25 cellular contexts compared by ENCODE assay signal in the genomic region with DNA sequence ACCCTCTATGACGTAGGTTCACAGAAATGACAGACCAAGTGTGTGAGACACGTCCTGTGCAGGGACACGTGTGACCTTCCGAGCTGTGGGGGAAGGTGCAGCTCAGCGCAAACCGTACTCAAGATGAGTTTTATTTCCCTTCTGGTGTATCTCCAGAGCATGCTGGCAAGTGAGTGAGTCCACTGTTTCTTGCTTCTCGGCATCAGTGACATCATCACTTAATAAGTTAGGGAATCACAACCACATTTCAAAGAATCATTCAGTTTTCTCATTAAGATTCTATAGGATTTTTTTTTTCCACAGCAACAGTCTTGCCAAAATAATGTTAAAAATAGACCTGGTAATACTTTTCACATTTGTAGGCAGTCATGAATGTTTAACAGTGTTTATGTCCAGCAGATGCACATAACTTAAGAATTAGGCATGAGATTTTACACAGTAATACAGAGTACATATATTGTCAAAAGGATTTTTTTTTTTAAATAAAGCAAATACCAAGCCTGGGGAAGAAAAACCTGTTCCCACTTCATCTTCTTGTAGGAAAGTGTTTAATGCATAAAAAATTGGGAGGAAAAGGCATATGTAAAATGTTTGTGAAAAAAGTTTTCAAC.
DNase-seq lines count a peak whose midpoint lies in the region; ATAC-seq, FAIRE-seq and TF ChIP-seq lines count a peak whose summit lies in the region.
"Had no signal": no experiment of that assay in that cellular context is flagged by ENCODE, and none has a peak within 500 bp of the region (broad histone marks: within the 10 kb centered on the region; RNA-seq: fewer than 3 reads in every experiment).

No MANE protein-coding gene starts in this region.

- no peak overlapping the region for H3K4me3 Mint-ChIP-seq in H9

- no peaks in the 10 kb centered on the region; the same call in 1 of the 2 replicates for H3K4me1 ChIP-seq in H9 (ENCODE audit: insufficient read depth, low read length)
- H3K4me1 ChIP-seq: A549, HAP-1 had no signal

- no peak overlapping the region for H2AFZ ChIP-seq in H9 (ENCODE audit: low read length)

- no peak for ATAC-seq in GM21717 (IDR thresholded peaks at IDR 0.05; ENCODE audit: unreplicated experiment)
- ATAC-seq: A549 had no signal

- H3K23ac ChIP-seq in H9 (ENCODE audit: insufficient read length, low read depth, low read length): no peak overlapping the region

- H2BK12ac ChIP-seq in H9 (ENCODE audit: insufficient read length, low read depth, low read length): no peak overlapping the region

- H2BK15ac ChIP-seq in H9 (ENCODE audit: low read depth, low read length): no peak overlapping the region

- H3K27me3 Mint-ChIP-seq in H9 (ENCODE audit: low read depth): no peaks in the 10 kb centered on the region

- H3K36me3 ChIP-seq in bronchial epithelial cell (ENCODE audit: control insufficient read depth, insufficient read depth, low read length): no peaks in the 10 kb centered on the region
- H3K36me3 ChIP-seq: HAP-1, pancreas, suprapubic skin had no signal

- H2AK5ac ChIP-seq in H9 (ENCODE audit: insufficient read length, low read length): no peak overlapping the region

- H2BK5ac ChIP-seq in H9 (ENCODE audit: insufficient read length, low read length): no peak overlapping the region

- H3T11ph ChIP-seq in H9 (ENCODE audit: low read length): no peak overlapping the region

- H2BK20ac ChIP-seq in H9 (ENCODE audit: low read depth, low read length, poor library complexity, severe bottlenecking): no peak overlapping the region

- H3K27ac ChIP-seq in AG04450 (ENCODE audit: low read depth, low read length) (peak overlapping the region; percentile 13), H9 (ENCODE audit: insufficient read length, low read depth, low read length) (no peak overlapping the region)
- H3K27ac ChIP-seq: A549, coronary artery, pancreas, suprapubic skin had no signal

- no peak overlapping the region for H2BK120ac ChIP-seq in H9 (ENCODE audit: low read depth, low read length, poor library complexity, severe bottlenecking)

- no peaks in the 10 kb centered on the region for H3K79me2 ChIP-seq in H9 (ENCODE audit: insufficient read depth, low read length)

- peaks cover 0 to 2% (median 0%) of the 10 kb centered on the region in 3 experiments; a peak in 1 of 7 replicates for H3K36me3 Mint-ChIP-seq in H9 (ENCODE audit: insufficient read depth in 1 of 3, low read depth in 3 of 3)

- CTCF ChIA-PET in AG04450 (lab: Charles Lee): interaction anchor here (1.2 kb wide), 1 partner anchor 330 kb away, joined by 3 read pairs; no protein-coding TSS in a partner anchor

- WGBS in H9 (ENCODE audit: extremely low coverage, insufficient read length, low lambda C conversion rate): no CpG with 5 or more reads among the region's 7 CpGs

- no peaks in the 10 kb centered on the region for H3K23me2 ChIP-seq in H9 (ENCODE audit: insufficient read length, low read depth, low read length, poor library complexity, severe bottlenecking)

- H3K27me3 ChIP-seq in AG04450 (ENCODE audit: control insufficient read depth, insufficient read depth, low read length) (peaks cover 12% of the 10 kb centered on the region), H9 (ENCODE audit: insufficient read depth, low read length) (no peaks in the 10 kb centered on the region), bronchial epithelial cell (ENCODE audit: control insufficient read depth, insufficient read depth, low read length) (no peaks in the 10 kb centered on the region)
- H3K27me3 ChIP-seq: pancreas, suprapubic skin had no signal

- peak overlapping the region; percentile 28 for H4K8ac ChIP-seq in H9 (replicated peaks; ENCODE audit: insufficient read length, low read depth, low read length)

- H3K18ac ChIP-seq in H9 (ENCODE audit: insufficient read length, low read depth, low read length): no peak overlapping the region

- no peak overlapping the region for H3K4me2 ChIP-seq in H9 (ENCODE audit: insufficient read depth, insufficient read length, low read length)
- H3K4me2 ChIP-seq: A549 had no signal

- no peaks in the 10 kb centered on the region for H4K20me1 ChIP-seq in H9 (ENCODE audit: control insufficient read depth, insufficient read depth, insufficient read length)

- no peak overlapping the region for H4K5ac ChIP-seq in H9 (ENCODE audit: insufficient read length, low read depth, low read length)

- H3K14ac ChIP-seq in H9 (ENCODE audit: insufficient read depth, low read length): no peak overlapping the region

- no peak overlapping the region for H3K9ac ChIP-seq in H9 (ENCODE audit: extremely low read depth, insufficient read length, low read length)

- no peaks in the 10 kb centered on the region for H3K9me3 Mint-ChIP-seq in H9

- H3K9me3 ChIP-seq in AG04450 (ENCODE audit: control insufficient read depth, insufficient read depth, low read length) (no peaks in the 10 kb centered on the region), H9 (ENCODE audit: control insufficient read depth, low read depth, low read length) (no peaks in the 10 kb centered on the region)
- H3K9me3 ChIP-seq: A549, HAP-1, pancreas, suprapubic skin had no signal

- H3K56ac ChIP-seq in H9 (ENCODE audit: insufficient read length, low read depth, low read length): no peak overlapping the region

- no peak overlapping the region; the same call in 1 of the 2 replicates for H3K4me3 ChIP-seq in AG04450 (ENCODE audit: low read depth, low read length)
- H3K4me3 ChIP-seq in bronchial epithelial cell (ENCODE audit: low read depth, low read length): no peak overlapping the region
- H3K4me3 ChIP-seq: A549, coronary artery, HAP-1, lung, pancreas, suprapubic skin had no signal

- no peaks in the 10 kb centered on the region for H3K79me1 ChIP-seq in H9 (ENCODE audit: insufficient read depth, low read depth, low read length, poor library complexity, severe bottlenecking)

- H3K27ac Mint-ChIP-seq in H9: no peak overlapping the region; a peak in 1 of 7 replicates

- POLR2A ChIA-PET in AG04450 (lab: Yijun Ruan, JAX): interaction anchor here (0.7 kb wide), 1 partner anchor 1141 kb away, joined by 3 read pairs; no protein-coding TSS in a partner anchor

- TF ChIP-seq CTCF in AG04450 (IDR thresholded peaks at IDR 0.05; ENCODE audit: low read depth, low read length): no peak
- TF ChIP-seq CTCF in H9 (conservative IDR thresholded peaks at IDR 0.05): no peak
- TF ChIP-seq CTCF in bronchial epithelial cell (IDR thresholded peaks at IDR 0.05; ENCODE audit: insufficient read depth, low read length, severe bottlenecking): no peak

- FAIRE-seq in bronchial epithelial cell (lab: Jason Lieb, UNC): peak; percentile 80
- no peak for FAIRE-seq in urothelium cell line (lab: Jason Lieb, UNC)
- FAIRE-seq: A549, GM19239, pancreas, small intestine had no signal

- peaks cover 8 to 12% of the 10 kb centered on the region in 2 experiments for H3K4me1 Mint-ChIP-seq in H9

- DNase-seq in AG04450 (ENCODE audit: low read depth, low spot score): peak; percentile 39
- DNase-seq in H9: no peak
- DNase-seq in bronchial epithelial cell (ENCODE audit: low read depth): no peak
- peak; percentile 67 for DNase-seq in kidney tubule cell (ENCODE audit: low spot score)
- no peak for DNase-seq in urothelium cell line (ENCODE audit: low spot score)
- DNase-seq in HCEC 1CT: no peak
- DNase-seq in NAMALWA (ENCODE audit: low spot score): no peak
- DNase-seq: activated CD4-positive, alpha-beta T cell treated with anti-CD3 and anti-CD28 coated beads, Interleukin-2, amount 50 U/mL, for 1 hour; activated CD8-positive, alpha-beta memory T cell treated with anti-CD3 and anti-CD28 coated beads, Interleukin-2, amount 50 U/mL, for 48 hours; activated effector memory CD4-positive, alpha-beta T cell treated with anti-CD3 and anti-CD28 coated beads, Interleukin-2, amount 50 U/mL, for 16 hours; amygdala; DND-41; KBM-7; NCI-H2029 treated with DMSO at 0.1 percent for 48 hours; NCI-H510A; pancreas; Right ventricle myocardium superior had no signal

- no peak overlapping the region for H4K91ac ChIP-seq in H9 (ENCODE audit: insufficient read length, low read depth, low read length)

- H3K4ac ChIP-seq in H9 (ENCODE audit: low read depth, low read length): no peak overlapping the region

Comparison
In these comparisons a context has a peak if more than half of its experiments do, and no peak if none do; other contexts are left out.
1. DNase-seq: peak in AG04450 (single experiment) and kidney tubule cell (single experiment); none in H9 (single experiment), bronchial epithelial cell (single experiment), urothelium cell line (single experiment), HCEC 1CT (single experiment) and NAMALWA (single experiment).